1 cellular context compared by ENCODE assay signal in genomic region chr16:15482068-15482747, GRCh38.
A peak's percentile ranks its signal among the peaks of the same experiment; 100 is the strongest.
TF ChIP-seq lines count a peak whose summit lies in the region.

No MANE protein-coding gene starts in this region.

TF ChIP-seq in HepG2, 621 proteins besides CTCF, POLR2A, EP300 and RAD21 (continued from another document and continues in another):
- TF ChIP-seq RERE (CRISPR knock-in tag; IDR thresholded peaks at IDR 0.05; ENCODE audit: low read depth) (no peak), ZNF256 (CRISPR knock-in tag; conservative IDR thresholded peaks at IDR 0.05) (no peak), ZNF367 (CRISPR knock-in tag; IDR thresholded peaks at IDR 0.05; ENCODE audit: borderline replicate concordance) (no peak), NKX3-1 (CRISPR knock-in tag; IDR thresholded peaks at IDR 0.05) (no peak), NFAT5 (CRISPR knock-in tag; IDR thresholded peaks at IDR 0.05) (0 out of 2 replicates have a peak, but pooled peaks have one; percentile 76), ASH2L (IDR thresholded peaks at IDR 0.05; ENCODE audit: insufficient read length, low read depth, low read length) (peak; percentile 44), PAF1 (CRISPR knock-in tag; IDR thresholded peaks at IDR 0.05) (no peak), FOXO4 (CRISPR knock-in tag; conservative IDR thresholded peaks at IDR 0.05) (no peak), DZIP1 (CRISPR knock-in tag; IDR thresholded peaks at IDR 0.05) (no peak), RXRB (CRISPR knock-in tag; IDR thresholded peaks at IDR 0.05; ENCODE audit: borderline replicate concordance) (peak; percentile 94), STAT5B (CRISPR knock-in tag; IDR thresholded peaks at IDR 0.05) (no peak), RARG (CRISPR knock-in tag; IDR thresholded peaks at IDR 0.05; ENCODE audit: low read depth) (no peak), ZNF382 (CRISPR knock-in tag; IDR thresholded peaks at IDR 0.05; ENCODE audit: borderline replicate concordance) (no peak), ETV6 (CRISPR knock-in tag; conservative IDR thresholded peaks at IDR 0.05) (0 out of 2 replicates have a peak, but pooled peaks have one; percentile 37), MTF2 (CRISPR knock-in tag; IDR thresholded peaks at IDR 0.05; ENCODE audit: borderline replicate concordance) (no peak), ZMYM4 (CRISPR knock-in tag; IDR thresholded peaks at IDR 0.05) (peak; percentile 88), ZNF83 (CRISPR knock-in tag; IDR thresholded peaks at IDR 0.05; ENCODE audit: borderline replicate concordance) (no peak), HIVEP1 (CRISPR knock-in tag; IDR thresholded peaks at IDR 0.05) (no peak), TEAD3 (CRISPR knock-in tag; optimal IDR thresholded peaks at IDR 0.05; ENCODE audit: borderline replicate concordance) (peak; percentile 79), ZNF350 (CRISPR knock-in tag; IDR thresholded peaks at IDR 0.05; ENCODE audit: borderline replicate concordance, low read depth) (peak; percentile 66), ZNF552 (CRISPR knock-in tag; IDR thresholded peaks at IDR 0.05; ENCODE audit: borderline replicate concordance) (no peak), HOXA9 (CRISPR knock-in tag; IDR thresholded peaks at IDR 0.05; ENCODE audit: borderline replicate concordance) (no peak), DNMT1 (CRISPR knock-in tag; IDR thresholded peaks at IDR 0.05) (no peak), ZNF383 (CRISPR knock-in tag; IDR thresholded peaks at IDR 0.05; ENCODE audit: borderline replicate concordance) (no peak), SAFB2 (CRISPR knock-in tag; IDR thresholded peaks at IDR 0.05; ENCODE audit: borderline replicate concordance, low read depth) (no peak), HNF4G (IDR thresholded peaks at IDR 0.05; ENCODE audit: borderline replicate concordance, low read depth, low read length) (no peak), HNF4G (CRISPR knock-in tag; IDR thresholded peaks at IDR 0.05; ENCODE audit: borderline replicate concordance, low read depth) (no peak), SMARCC2 (IDR thresholded peaks at IDR 0.05) (no peak), NFKBIZ (CRISPR knock-in tag; IDR thresholded peaks at IDR 0.05) (no peak; the same call in 1 of the 2 replicates), MAFK (conservative IDR thresholded peaks at IDR 0.05 in 1 of 2, IDR thresholded peaks at IDR 0.05 in 1 of 2; ENCODE audit: low read length in 2 of 2) (peak; percentile 50 to 67), SALL2 (CRISPR knock-in tag; IDR thresholded peaks at IDR 0.05) (0 out of 2 replicates have a peak, but pooled peaks have one; percentile 51), GPN1 (CRISPR knock-in tag; IDR thresholded peaks at IDR 0.05; ENCODE audit: borderline replicate concordance) (no peak), BORCS8-MEF2B (CRISPR knock-in tag; IDR thresholded peaks at IDR 0.05) (peak; percentile 84), SMARCE1 (IDR thresholded peaks at IDR 0.05; ENCODE audit: borderline replicate concordance) (no peak), ZNF430 (CRISPR knock-in tag; IDR thresholded peaks at IDR 0.05) (no peak), ZMAT5 (CRISPR knock-in tag; IDR thresholded peaks at IDR 0.05; ENCODE audit: borderline replicate concordance, low read depth) (no peak), ZNF543 (CRISPR knock-in tag; IDR thresholded peaks at IDR 0.05) (no peak)
- TF ChIP-seq, protein P1, sequence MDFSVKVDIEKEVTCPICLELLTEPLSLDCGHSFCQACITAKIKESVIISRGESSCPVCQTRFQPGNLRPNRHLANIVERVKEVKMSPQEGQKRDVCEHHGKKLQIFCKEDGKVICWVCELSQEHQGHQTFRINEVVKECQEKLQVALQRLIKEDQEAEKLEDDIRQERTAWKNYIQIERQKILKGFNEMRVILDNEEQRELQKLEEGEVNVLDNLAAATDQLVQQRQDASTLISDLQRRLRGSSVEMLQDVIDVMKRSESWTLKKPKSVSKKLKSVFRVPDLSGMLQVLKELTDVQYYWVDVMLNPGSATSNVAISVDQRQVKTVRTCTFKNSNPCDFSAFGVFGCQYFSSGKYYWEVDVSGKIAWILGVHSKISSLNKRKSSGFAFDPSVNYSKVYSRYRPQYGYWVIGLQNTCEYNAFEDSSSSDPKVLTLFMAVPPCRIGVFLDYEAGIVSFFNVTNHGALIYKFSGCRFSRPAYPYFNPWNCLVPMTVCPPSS (IDR thresholded peaks at IDR 0.05): no peak
- TF ChIP-seq, protein P2, sequence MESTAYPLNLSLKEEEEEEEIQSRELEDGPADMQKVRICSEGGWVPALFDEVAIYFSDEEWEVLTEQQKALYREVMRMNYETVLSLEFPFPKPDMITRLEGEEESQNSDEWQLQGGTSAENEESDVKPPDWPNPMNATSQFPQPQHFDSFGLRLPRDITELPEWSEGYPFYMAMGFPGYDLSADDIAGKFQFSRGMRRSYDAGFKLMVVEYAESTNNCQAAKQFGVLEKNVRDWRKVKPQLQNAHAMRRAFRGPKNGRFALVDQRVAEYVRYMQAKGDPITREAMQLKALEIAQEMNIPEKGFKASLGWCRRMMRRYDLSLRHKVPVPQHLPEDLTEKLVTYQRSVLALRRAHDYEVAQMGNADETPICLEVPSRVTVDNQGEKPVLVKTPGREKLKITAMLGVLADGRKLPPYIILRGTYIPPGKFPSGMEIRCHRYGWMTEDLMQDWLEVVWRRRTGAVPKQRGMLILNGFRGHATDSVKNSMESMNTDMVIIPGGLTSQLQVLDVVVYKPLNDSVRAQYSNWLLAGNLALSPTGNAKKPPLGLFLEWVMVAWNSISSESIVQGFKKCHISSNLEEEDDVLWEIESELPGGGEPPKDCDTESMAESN (CRISPR knock-in tag; conservative IDR thresholded peaks at IDR 0.05): no peak
